19 cellular contexts compared by ENCODE assay signal in the genomic region with DNA sequence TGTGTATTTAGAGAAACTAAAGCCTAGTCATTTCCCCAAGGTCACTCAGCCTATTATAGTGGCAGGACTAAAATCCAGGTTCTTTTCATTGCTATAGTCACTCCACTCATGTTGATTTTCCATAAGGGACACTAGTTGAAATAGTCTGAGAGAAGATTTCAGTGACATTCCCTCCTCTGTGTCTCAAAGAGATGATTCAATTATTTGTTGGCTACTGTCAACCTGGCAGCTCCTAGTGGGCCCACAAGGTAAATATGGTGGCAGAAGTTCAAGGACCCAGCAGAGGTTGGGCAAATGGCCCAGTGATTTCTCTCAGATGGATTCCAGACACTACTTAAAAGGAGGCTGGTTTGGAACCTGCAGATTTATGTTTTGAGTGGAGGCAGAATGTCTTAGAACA. TPM values are rescaled to one million over a fixed set of nuclear protein-coding genes. Genes with fewer than 3 reads are reported as not detected.
DNase-seq lines count a peak whose midpoint lies in the region; ATAC-seq and TF ChIP-seq lines count a peak whose summit lies in the region.
"Had no signal": no experiment of that assay in that cellular context is flagged by ENCODE, and none has a peak within 500 bp of the region (broad histone marks: within the 10 kb centered on the region; RNA-seq: fewer than 3 reads in every experiment).

No MANE protein-coding gene starts in this region.

- H3K79me2 ChIP-seq in SK-N-SH (ENCODE audit: insufficient read depth), result no peaks in the 10 kb centered on the region

- no peak for TF ChIP-seq EP300 in SK-N-SH (IDR thresholded peaks at IDR 0.05; ENCODE audit: borderline replicate concordance in 1 of 2, low read depth in 1 of 2, low read length in 1 of 2)

- no peak overlapping the region for H3K4me3 Mint-ChIP-seq in stimulated activated naive CD8-positive, alpha-beta T cell treated with anti-CD3 and anti-CD28 coated beads, Interleukin-15, amount 100 ng/mL, for 72 hours
- no peak overlapping the region for H3K4me3 Mint-ChIP-seq in activated T-cell treated with anti-CD3 and anti-CD28 coated beads, Interleukin-2, amount 50 U/mL, for 4 hours
- H3K4me3 Mint-ChIP-seq: CD4-positive, alpha-beta T cell; GM23338 had no signal

- H2AFZ ChIP-seq in SK-N-SH (ENCODE audit: low read depth), result no peak overlapping the region
- H2AFZ ChIP-seq: GM23338, PC-9 had no signal

- no peaks in the 10 kb centered on the region for H3K27me3 Mint-ChIP-seq in stimulated activated naive CD8-positive, alpha-beta T cell treated with anti-CD3 and anti-CD28 coated beads, Interleukin-15, amount 100 ng/mL, for 72 hours
- no peaks in the 10 kb centered on the region for H3K27me3 Mint-ChIP-seq in activated T-cell treated with anti-CD3 and anti-CD28 coated beads, Interleukin-2, amount 50 U/mL, for 4 hours (ENCODE audit: low read depth)
- H3K27me3 Mint-ChIP-seq: CD4-positive, alpha-beta T cell had no signal

- H3K9me3 ChIP-seq in SK-N-SH, result no peaks in the 10 kb centered on the region
- H3K9me3 ChIP-seq: BE2C had no signal

- no peaks in the 10 kb centered on the region for H3K27me3 ChIP-seq in SK-N-SH (ENCODE audit: insufficient read depth)
- H3K27me3 ChIP-seq: BE2C had no signal

- H3K9me3 Mint-ChIP-seq in stimulated activated naive CD8-positive, alpha-beta T cell treated with anti-CD3 and anti-CD28 coated beads, Interleukin-15, amount 100 ng/mL, for 72 hours, result no peaks in the 10 kb centered on the region
- no peaks in the 10 kb centered on the region for H3K9me3 Mint-ChIP-seq in activated T-cell treated with anti-CD3 and anti-CD28 coated beads, Interleukin-2, amount 50 U/mL, for 4 hours
- H3K9me3 Mint-ChIP-seq: CD4-positive, alpha-beta T cell; GM23338 had no signal

- POLR2A ChIA-PET in SK-N-SH (lab: Yijun Ruan, JAX), result no interaction called here

- H3K36me3 ChIP-seq in SK-N-SH (replicated peaks in 1 of 2; ENCODE audit: control insufficient read depth in 1 of 2, insufficient read depth in 2 of 2, low read length in 1 of 2), result peaks cover 11 to 27% of the 10 kb centered on the region in 2 experiments

- peak overlapping the region; percentile 13 to 29 for H3K27ac Mint-ChIP-seq in stimulated activated naive CD8-positive, alpha-beta T cell treated with anti-CD3 and anti-CD28 coated beads, Interleukin-15, amount 100 ng/mL, for 72 hours
- H3K27ac Mint-ChIP-seq: CD4-positive, alpha-beta T cell; GM23338 had no signal

- H3K36me3 Mint-ChIP-seq in activated T-cell treated with anti-CD3 and anti-CD28 coated beads, Interleukin-2, amount 50 U/mL, for 4 hours (ENCODE audit: insufficient read depth), result peaks cover 12% of the 10 kb centered on the region

- H3K9me2 ChIP-seq in SK-N-SH, result no peaks in the 10 kb centered on the region

- no peak overlapping the region for H3K27ac ChIP-seq in SK-N-SH (ENCODE audit: low read depth in 2 of 2, low read length in 1 of 2)
- H3K27ac ChIP-seq: 22Rv1, HL-60, PC-9 had no signal

- intact Hi-C loops in Right ventricle myocardium superior (cut with DNase I) (loop anchor here (10.0 kb wide), 1 partner anchor 685 kb away; no protein-coding TSS in a partner anchor), cardiac septum (cut with DNase I) (loop anchor here (5.0 kb wide), 2 partner anchors 452 to 527 kb away; no protein-coding TSS in a partner anchor)

- no peak overlapping the region for H3K4me3 ChIP-seq in SK-N-SH (ENCODE audit: low read depth in 2 of 2, low read length in 1 of 2)
- H3K4me3 ChIP-seq: GM23338, PC-9 had no signal

- TF ChIP-seq CTCF in SK-N-SH (IDR thresholded peaks at IDR 0.05), result no peak

- H3K4me1 ChIP-seq in SK-N-SH (ENCODE audit: control insufficient read depth in 1 of 2, insufficient read depth in 2 of 2, low read depth in 1 of 2, low read length in 1 of 2), result no peaks in the 10 kb centered on the region; a peak in 1 of 4 replicates

- peak; percentile 23 for DNase-seq in DMS 273 (lab: John Stamatoyannopoulos, UW; ENCODE audit: unreplicated experiment)
- no peak for DNase-seq in DMS 273 treated with DMSO at 0.1 percent for 48 hours (lab: John Stamatoyannopoulos, UW)
- no peak for DNase-seq in Right ventricle myocardium superior
- no peak for DNase-seq in cardiac septum (ENCODE audit: low spot score)
- DNase-seq in SK-N-SH, result no peak
- no peak for DNase-seq in stimulated activated naive CD8-positive, alpha-beta T cell treated with anti-CD3 and anti-CD28 coated beads, Interleukin-15, amount 100 ng/mL, for 72 hours
- DNase-seq in activated T-cell treated with anti-CD3 and anti-CD28 coated beads, Interleukin-2, amount 50 U/mL, for 4 hours, result no peak
- no peak for DNase-seq in T-helper 9 cell
- DNase-seq: BE2C; CD4-positive, alpha-beta T cell; GF-D8; NCI-H1436; NCI-H2081 treated with DMSO at 0.1 percent for 48 hours; NCI-H2227 treated with DMSO at 0.1 percent for 48 hours; PC-9 had no signal

- no peak overlapping the region for H3K4me2 ChIP-seq in SK-N-SH
- H3K4me2 ChIP-seq: GM23338, PC-9 had no signal

- TF ChIP-seq RAD21 in SK-N-SH (IDR thresholded peaks at IDR 0.05; ENCODE audit: low read length), result no peak

- CTCF ChIA-PET in SK-N-SH (lab: Yijun Ruan, JAX), result interaction anchor here (0.8 to 5.2 kb wide), 4 partner anchors 79 to 530 kb away, joined by 3 to 28 read pairs (median 5); partner anchors contain the start of gene GLRA1

- no peak overlapping the region for H3K9ac ChIP-seq in SK-N-SH

- no peaks in the 10 kb centered on the region for H3K4me1 Mint-ChIP-seq in stimulated activated naive CD8-positive, alpha-beta T cell treated with anti-CD3 and anti-CD28 coated beads, Interleukin-15, amount 100 ng/mL, for 72 hours
- no peaks in the 10 kb centered on the region for H3K4me1 Mint-ChIP-seq in activated T-cell treated with anti-CD3 and anti-CD28 coated beads, Interleukin-2, amount 50 U/mL, for 4 hours (ENCODE audit: low read depth)

- H3F3A ChIP-seq in SK-N-SH (replicated peaks; ENCODE audit: insufficient read depth), result peaks cover 9% of the 10 kb centered on the region

- H4K20me1 ChIP-seq in SK-N-SH (ENCODE audit: insufficient read depth), result no peaks in the 10 kb centered on the region

- peak; percentile 27 for ATAC-seq in Right ventricle myocardium superior (ENCODE audit: poor library complexity)
- ATAC-seq in stimulated activated naive CD8-positive, alpha-beta T cell treated with anti-CD3 and anti-CD28 coated beads, Interleukin-15, amount 100 ng/mL, for 72 hours, result no peak
- no peak for ATAC-seq in activated T-cell treated with anti-CD3 and anti-CD28 coated beads, Interleukin-2, amount 50 U/mL, for 4 hours
- ATAC-seq: GM23338, HCT116 had no signal

TF ChIP-seq in SK-N-SH, 30 proteins besides CTCF, POLR2A, EP300 and RAD21:
- TF ChIP-seq REST (IDR thresholded peaks at IDR 0.05; ENCODE audit: low read depth, low read length) (no peak), EZH2phosphoT487 (IDR thresholded peaks at IDR 0.05; ENCODE audit: borderline replicate concordance, low read depth) (no peak), FOSL2 (IDR thresholded peaks at IDR 0.05; ENCODE audit: borderline replicate concordance, low read depth) (no peak), GATA2 (CRISPR knock-in tag; IDR thresholded peaks at IDR 0.05) (no peak), POLR2AphosphoS5 (IDR thresholded peaks at IDR 0.05; ENCODE audit: low read depth, low read length) (0 out of 2 replicates have a peak, but pooled peaks have one; percentile 18), TAF1 (IDR thresholded peaks at IDR 0.05; ENCODE audit: borderline replicate concordance, low read depth, low read length) (no peak)
- TF ChIP-seq, protein P1, sequence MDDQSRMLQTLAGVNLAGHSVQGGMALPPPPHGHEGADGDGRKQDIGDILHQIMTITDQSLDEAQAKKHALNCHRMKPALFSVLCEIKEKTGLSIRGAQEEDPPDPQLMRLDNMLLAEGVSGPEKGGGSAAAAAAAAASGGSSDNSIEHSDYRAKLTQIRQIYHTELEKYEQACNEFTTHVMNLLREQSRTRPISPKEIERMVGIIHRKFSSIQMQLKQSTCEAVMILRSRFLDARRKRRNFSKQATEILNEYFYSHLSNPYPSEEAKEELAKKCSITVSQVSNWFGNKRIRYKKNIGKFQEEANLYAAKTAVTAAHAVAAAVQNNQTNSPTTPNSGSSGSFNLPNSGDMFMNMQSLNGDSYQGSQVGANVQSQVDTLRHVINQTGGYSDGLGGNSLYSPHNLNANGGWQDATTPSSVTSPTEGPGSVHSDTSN (IDR thresholded peaks at IDR 0.05), result no peak

RNA-seq across cellular contexts. Expression of gene G3BP1, which starts 48.1 kb away (rescaled TPM):
- 105 TPM for total RNA-seq in Right ventricle myocardium superior
- total RNA-seq in cardiac septum, result 99.4 TPM
- 21.7 and 25.1 TPM in 2 replicates for polyA plus RNA-seq in SK-N-SH (2012; rRNA removed)
- 28.6 and 28.8 TPM in 2 replicates for polyA plus RNA-seq in SK-N-SH (2012; cell fraction: cytosol; rRNA removed)
- 17.3 and 24.7 TPM in 2 replicates for polyA plus RNA-seq in SK-N-SH (2012; cell fraction: nucleus; rRNA removed)
- 100 to 1,000 TPM; 532 to 555 (median 540) TPM for total RNA-seq in activated T-cell treated with anti-CD3 and anti-CD28 coated beads, Interleukin-2, amount 50 U/mL, for 4 hours
